ENCODE assay signal across 18 cellular contexts in the genomic region with DNA sequence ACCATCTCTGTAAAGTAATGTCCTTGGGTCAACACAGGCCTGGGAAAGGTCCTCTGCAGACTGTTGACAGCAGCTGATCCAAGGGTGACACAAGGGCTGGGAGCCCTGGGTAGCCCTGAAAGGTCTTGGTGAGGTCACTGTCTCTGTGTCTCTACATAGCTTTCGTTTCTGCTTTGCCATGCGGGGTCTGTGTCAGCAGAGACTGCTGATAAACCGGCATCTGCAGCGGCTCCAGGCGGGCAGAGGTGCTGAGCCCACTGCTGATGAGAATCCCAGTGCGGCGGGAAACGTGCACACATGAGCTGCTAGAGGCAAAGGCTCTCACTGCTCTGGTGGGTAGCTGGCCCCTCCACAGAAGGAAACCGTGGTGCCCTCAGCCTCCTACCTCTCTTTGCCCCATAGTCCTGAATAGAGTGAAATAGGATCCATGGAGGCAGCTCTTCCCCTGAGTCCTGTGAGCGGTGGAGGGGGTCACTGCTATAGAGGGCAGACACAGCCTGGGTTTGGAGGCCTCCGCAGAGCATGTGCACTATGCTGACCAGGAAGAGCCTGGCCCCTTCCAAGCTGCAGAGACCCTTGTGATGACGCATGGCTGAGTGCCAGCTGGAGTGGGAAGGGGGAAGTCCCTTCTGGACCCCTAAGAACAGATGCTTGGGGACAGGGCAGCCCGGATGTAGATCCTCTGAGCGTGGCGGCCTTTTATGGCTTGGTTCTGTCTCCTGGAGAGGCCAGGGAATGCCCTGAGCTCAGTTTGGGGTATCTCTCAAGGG. TPM values are rescaled to one million over a fixed set of nuclear protein-coding genes. Genes with fewer than 3 reads are reported as not detected.
DNase-seq lines count a peak whose midpoint lies in the region; ATAC-seq and TF ChIP-seq lines count a peak whose summit lies in the region.
"Had no signal": no experiment of that assay in that cellular context is flagged by ENCODE, and none has a peak within 500 bp of the region (broad histone marks: within the 10 kb centered on the region; RNA-seq: fewer than 3 reads in every experiment).

No MANE protein-coding gene starts in this region.

- no peak for TF ChIP-seq POLR2A in spleen (IDR thresholded peaks at IDR 0.05)

- no peak overlapping the region for H3K27ac ChIP-seq in RWPE2 (ENCODE audit: poor library complexity, severe bottlenecking)
- peak overlapping the region in 4 of 8 donors; percentile 8 to 70 (median 68) for H3K27ac ChIP-seq in spleen
- H3K27ac ChIP-seq in brain microvascular endothelial cell = no peak overlapping the region
- H3K27ac ChIP-seq: transverse colon had no signal

- 77 to 91% (median 80%) methylated on average over 13 to 15 of the region's 15 CpGs for WGBS in spleen, 5 donors

- H3K36me3 ChIP-seq in RWPE2 (ENCODE audit: low read depth) (peaks cover 6% of the 10 kb centered on the region; the same call in 1 of the 2 replicates), spleen (peaks cover 0 to 91% (median 40%) of the 10 kb centered on the region in 6 donors), brain microvascular endothelial cell (replicated peaks) (no peaks in the 10 kb centered on the region)
- H3K36me3 ChIP-seq: transverse colon had no signal

- no peak for ATAC-seq in RWPE2 (ENCODE audit: low read depth)

- DNase-seq in activated effector memory CD4-positive, alpha-beta T cell treated with anti-CD3 and anti-CD28 coated beads, Interleukin-2, amount 50 U/mL, for 16 hours = peak; percentile 55
- DNase-seq in activated effector memory CD4-positive, alpha-beta T cell treated with Interleukin-2 at 50 U/mL for 16 hours = no peak
- DNase-seq in RWPE2 (ENCODE audit: low spot score) = peak; percentile 43
- peak; percentile 47 for DNase-seq in left kidney (ENCODE audit: low read depth, low spot score)
- peak; percentile 70 for DNase-seq in spleen
- DNase-seq in progenitor cell of endocrine pancreas (ENCODE audit: low spot score, unreplicated experiment) = no peak
- DNase-seq in brain microvascular endothelial cell = no peak
- DNase-seq in HK-2 (ENCODE audit: unreplicated experiment) = no peak
- DNase-seq: 8988T; activated CD8-positive, alpha-beta memory T cell treated with anti-CD3 and anti-CD28 coated beads, Interleukin-2, amount 50 U/mL, for 4 hours; anterior cingulate cortex; C1 segment of cervical spinal cord; DMS53; NCI-H1930; stimulated activated CD4-positive, alpha-beta T cell treated with anti-CD3 and anti-CD28 coated beads, Interleukin-12 subunit alpha, Interleukin-12 subunit beta, amount 100 ng/mL, for 4 hours; stimulated activated naive CD4-positive, alpha-beta T cell; T-helper 9 cell; transverse colon had no signal

- H3K9me3 ChIP-seq in RWPE2 (ENCODE audit: severe bottlenecking) = no peaks in the 10 kb centered on the region
- H3K9me3 ChIP-seq in spleen = no peaks in the 10 kb centered on the region
- H3K9me3 ChIP-seq: transverse colon had no signal

- in situ Hi-C loops in brain microvascular endothelial cell (cut with HindIII; ENCODE audit: low pct_ligation_motif_present, low sequenced_read_pairs) = no loop called here

- H3K9me3 Mint-ChIP-seq in progenitor cell of endocrine pancreas (ENCODE audit: low read depth) = no peaks in the 10 kb centered on the region

- H3K27me3 ChIP-seq in RWPE2 (ENCODE audit: insufficient read depth, poor library complexity, severe bottlenecking) (no peaks in the 10 kb centered on the region), spleen (replicated peaks in 1 of 7) (no peaks in the 10 kb centered on the region), brain microvascular endothelial cell (replicated peaks) (no peaks in the 10 kb centered on the region)
- H3K27me3 ChIP-seq: transverse colon had no signal

- H3K4me1 ChIP-seq in RWPE2 (ENCODE audit: insufficient read depth, poor library complexity, severe bottlenecking) (peaks cover 30% of the 10 kb centered on the region), spleen (peaks cover 15 to 93% (median 51%) of the 10 kb centered on the region in 6 donors)

- no peak for TF ChIP-seq CTCF in RWPE2 (IDR thresholded peaks at IDR 0.05; ENCODE audit: poor library complexity, severe bottlenecking)
- no peak for TF ChIP-seq CTCF in spleen (IDR thresholded peaks at IDR 0.05 in 8 of 11, conservative IDR thresholded peaks at IDR 0.05 in 3 of 11)
- no peak for TF ChIP-seq CTCF in progenitor cell of endocrine pancreas (IDR thresholded peaks at IDR 0.05; ENCODE audit: unreplicated experiment)
- no peak for TF ChIP-seq CTCF in brain microvascular endothelial cell (IDR thresholded peaks at IDR 0.05; ENCODE audit: low read depth, low read length, missing control alignments)

- intact Hi-C loops in spleen (cut with DNase I; ENCODE audit: low total_unique reads) = no loop called here

- no peak overlapping the region for H3K4me3 ChIP-seq in RWPE2 (ENCODE audit: severe bottlenecking)
- H3K4me3 ChIP-seq in spleen = no peak overlapping the region
- no peak overlapping the region for H3K4me3 ChIP-seq in brain microvascular endothelial cell (ENCODE audit: low read depth, low read length)
- H3K4me3 ChIP-seq: transverse colon had no signal

- peaks cover 12% of the 10 kb centered on the region for H3K4me1 Mint-ChIP-seq in progenitor cell of endocrine pancreas (ENCODE audit: low read depth)

- H3K27ac Mint-ChIP-seq in progenitor cell of endocrine pancreas = no peak overlapping the region

- peaks cover 9% of the 10 kb centered on the region for H3K36me3 Mint-ChIP-seq in progenitor cell of endocrine pancreas (ENCODE audit: insufficient read depth)

- H3K27me3 Mint-ChIP-seq in progenitor cell of endocrine pancreas = no peaks in the 10 kb centered on the region

- H3K4me3 Mint-ChIP-seq in progenitor cell of endocrine pancreas (ENCODE audit: low read depth) = no peak overlapping the region

RNA-seq across cellular contexts. Expression of a gene that starts 17.8 kb away (rescaled TPM):
- total RNA-seq in spleen = 100 to 1,000 TPM in 1 of 7 donors, 10 to 100 TPM in 6; 41.2 to 102 (median 53.0) TPM
- 10 to 100 TPM; 12.8 to 25.0 (median 22.4) TPM for polyA plus RNA-seq in spleen
- total RNA-seq in progenitor cell of endocrine pancreas = 7.8 and 8.8 TPM in 2 replicates

RNA-seq across cellular contexts. Expression of a gene that starts 33.8 kb away (rescaled TPM):
- total RNA-seq in spleen = 10 to 100 TPM; 17.4 to 30.8 (median 21.1) TPM
- 10 to 100 TPM; 23.9 to 35.2 (median 30.4) TPM for polyA plus RNA-seq in spleen
- total RNA-seq in progenitor cell of endocrine pancreas = 14.1 and 17.9 TPM in 2 replicates

RNA-seq across cellular contexts. Expression of a gene that starts 54.8 kb away (rescaled TPM):
- 10 to 100 TPM; 15.4 to 23.5 (median 18.5) TPM for total RNA-seq in spleen
- 1 to 10 TPM; 2.6 to 7.3 (median 3.0) TPM for polyA plus RNA-seq in spleen
- 12.8 and 14.3 TPM in 2 replicates for total RNA-seq in progenitor cell of endocrine pancreas

Comparison
In these comparisons a context has a peak if more than half of its experiments do, and no peak if none do; other contexts are left out.
1. DNase-seq: peak in activated effector memory CD4-positive, alpha-beta T cell treated with anti-CD3 and anti-CD28 coated beads, Interleukin-2, amount 50 U/mL, for 16 hours (single experiment), RWPE2 (single experiment), left kidney (single experiment) and spleen (single experiment); none in activated effector memory CD4-positive, alpha-beta T cell treated with Interleukin-2 at 50 U/mL for 16 hours (single experiment), progenitor cell of endocrine pancreas (single experiment), brain microvascular endothelial cell (single experiment) and HK-2 (single experiment).